ENCODE assay signal across 23 cellular contexts in genomic region chr22:27874756-27875155, GRCh38. TPM values are rescaled to one million over a fixed set of nuclear protein-coding genes. Genes with fewer than 3 reads are reported as not detected.
DNase-seq lines count a peak whose midpoint lies in the region; ATAC-seq and TF ChIP-seq lines count a peak whose summit lies in the region.
"Had no signal": no experiment of that assay in that cellular context is flagged by ENCODE, and none has a peak within 500 bp of the region (broad histone marks: within the 10 kb centered on the region; RNA-seq: fewer than 3 reads in every experiment).

No MANE protein-coding gene starts in this region.

- DNase-seq in activated T-cell treated with anti-CD3 and anti-CD28 coated beads, Interleukin-2, amount 50 U/mL, for 24 hours = no peak
- DNase-seq in activated T-cell treated with anti-CD3 and anti-CD28 coated beads, Interleukin-2, amount 50 U/mL, for 48 hours = no peak
- DNase-seq in T-helper 17 cell (no peak), testis (no peak), T-cell (no peak)
- DNase-seq: activated CD4-positive, CD25-positive, alpha-beta regulatory T cell treated with anti-CD3 and anti-CD28 coated beads, Interleukin-2, amount 50 U/mL, for 72 hours; activated gamma-delta T cell; glutamatergic neuron; mesenchymal stem cell; naive thymus-derived CD4-positive, alpha-beta T cell; NCI-H1105; NCI-H2029 treated with DMSO at 0.1 percent for 48 hours; NCI-H345; NCI-H82; OCI-M1; SHP77; stimulated activated CD4-positive, alpha-beta T cell treated with anti-CD3 and anti-CD28 coated beads, Interleukin-15, amount 100 ng/mL, for 24 hours; SW 1271 had no signal

- intact Hi-C loops in testis (cut with DNase I; ENCODE audit: low total_unique reads) = no loop called here

- no peak overlapping the region for H3K4me3 ChIP-seq in muscle layer of colon (ENCODE audit: low read depth in 1 of 2, low read length in 2 of 2)
- H3K4me3 ChIP-seq in testis = no peak overlapping the region
- H3K4me3 ChIP-seq: GM12878 had no signal

- peaks cover 12% of the 10 kb centered on the region for H3K36me3 ChIP-seq in muscle layer of colon (ENCODE audit: insufficient read depth, low read length)
- H3K36me3 ChIP-seq in testis (ENCODE audit: low read depth, missing control alignments) = no peaks in the 10 kb centered on the region

- no peak overlapping the region for H3K9ac ChIP-seq in muscle layer of colon (ENCODE audit: low read length)

- POLR2A ChIA-PET in T-cell (lab: Charles Lee) = interaction anchor here in 1 of 2 donors (0.7 kb wide), 1 partner anchor 17 kb away, joined by 4 read pairs; no protein-coding TSS in a partner anchor

- H3K27me3 ChIP-seq in muscle layer of colon (ENCODE audit: control insufficient read depth in 1 of 2, insufficient read depth in 2 of 2, low read length in 2 of 2) (no peaks in the 10 kb centered on the region), testis (no peaks in the 10 kb centered on the region)

- peak overlapping the region; percentile 56 for H3K27ac Mint-ChIP-seq in activated T-cell treated with anti-CD3 and anti-CD28 coated beads, Interleukin-2, amount 50 U/mL, for 24 hours
- H3K27ac Mint-ChIP-seq in T-helper 17 cell (peak overlapping the region; percentile 8), T-cell (no peak overlapping the region)
- H3K27ac Mint-ChIP-seq: B cell had no signal

- peaks cover 92% of the 10 kb centered on the region for H3K36me3 Mint-ChIP-seq in activated T-cell treated with anti-CD3 and anti-CD28 coated beads, Interleukin-2, amount 50 U/mL, for 24 hours (ENCODE audit: low read depth)
- no peaks in the 10 kb centered on the region for H3K36me3 Mint-ChIP-seq in T-helper 17 cell (ENCODE audit: low read depth)
- peaks cover 38% of the 10 kb centered on the region for H3K36me3 Mint-ChIP-seq in T-cell

- H3K9me3 Mint-ChIP-seq in activated T-cell treated with anti-CD3 and anti-CD28 coated beads, Interleukin-2, amount 50 U/mL, for 24 hours = no peaks in the 10 kb centered on the region
- H3K9me3 Mint-ChIP-seq in T-cell = no peaks in the 10 kb centered on the region
- H3K9me3 Mint-ChIP-seq: naive thymus-derived CD4-positive, alpha-beta T cell had no signal

- H3K27ac ChIP-seq in muscle layer of colon (ENCODE audit: low read depth, low read length) (peak overlapping the region; percentile 35), testis (peak overlapping the region; percentile 79 to 80)

- CTCF ChIA-PET in T-cell (lab: Charles Lee) = no interaction called here

- H3K27me3 Mint-ChIP-seq in activated T-cell treated with anti-CD3 and anti-CD28 coated beads, Interleukin-2, amount 50 U/mL, for 24 hours = no peaks in the 10 kb centered on the region
- H3K27me3 Mint-ChIP-seq in T-helper 17 cell (no peaks in the 10 kb centered on the region), T-cell (no peaks in the 10 kb centered on the region)
- H3K27me3 Mint-ChIP-seq: B cell; naive thymus-derived CD4-positive, alpha-beta T cell had no signal

- H3K9me3 ChIP-seq in T-helper 17 cell (ENCODE audit: control insufficient read depth, low read length, poor library complexity, severe bottlenecking) (no peaks in the 10 kb centered on the region), muscle layer of colon (ENCODE audit: low read length) (no peaks in the 10 kb centered on the region), testis (no peaks in the 10 kb centered on the region)

- no peak for TF ChIP-seq POLR2A in testis (IDR thresholded peaks at IDR 0.05)

- peaks cover 52% of the 10 kb centered on the region for H3K4me1 Mint-ChIP-seq in activated T-cell treated with anti-CD3 and anti-CD28 coated beads, Interleukin-2, amount 50 U/mL, for 24 hours (ENCODE audit: low read depth)
- H3K4me1 Mint-ChIP-seq in T-helper 17 cell = peaks cover 18% of the 10 kb centered on the region
- peaks cover 35 to 45% (median 39%) of the 10 kb centered on the region in 3 donors for H3K4me1 Mint-ChIP-seq in T-cell

- TF ChIP-seq CTCF in testis (IDR thresholded peaks at IDR 0.05) = no peak

- WGBS in testis, 2 donors = 34 to 39% methylated on average over 3 of the region's 3 CpGs

- H3K4me3 Mint-ChIP-seq in activated T-cell treated with anti-CD3 and anti-CD28 coated beads, Interleukin-2, amount 50 U/mL, for 24 hours = no peak overlapping the region
- H3K4me3 Mint-ChIP-seq in T-helper 17 cell (no peak overlapping the region), T-cell (no peak overlapping the region)
- H3K4me3 Mint-ChIP-seq: B cell; naive thymus-derived CD4-positive, alpha-beta T cell had no signal

- peaks cover 65% of the 10 kb centered on the region for H3K4me1 ChIP-seq in muscle layer of colon (ENCODE audit: insufficient read depth, low read length)
- H3K4me1 ChIP-seq in testis = peaks cover 47% of the 10 kb centered on the region

- ATAC-seq in T-helper 17 cell = no peak
- no peak for ATAC-seq in HG03457 (IDR thresholded peaks at IDR 0.05; ENCODE audit: unreplicated experiment)
- no peak for ATAC-seq in GM21528 (IDR thresholded peaks at IDR 0.05; ENCODE audit: low FRiP score, unreplicated experiment)
- no peak for ATAC-seq in T-cell (replicated peaks in 1 of 4)
- ATAC-seq: GM12878; naive thymus-derived CD4-positive, alpha-beta T cell had no signal

RNA-seq across cellular contexts. Expression of gene PITPNB, which starts 44.3 kb away (rescaled TPM):
- total RNA-seq in T-helper 17 cell (10 to 100 TPM; 54.5 to 72.2 TPM), testis (10 to 100 TPM; 39.9 to 49.4 TPM), T-cell (10 to 100 TPM; 58.3 to 67.2 (median 65.9) TPM)
- 41.9 TPM for polyA plus RNA-seq in testis (ENCODE audit: insufficient read depth, low read depth, low replicate concordance)

Comparison
In these comparisons a context has a peak if more than half of its experiments do, and no peak if none do; other contexts are left out.
1. H3K27ac Mint-ChIP-seq: peak in activated T-cell treated with anti-CD3 and anti-CD28 coated beads, Interleukin-2, amount 50 U/mL, for 24 hours (single experiment) and T-helper 17 cell (single experiment); none in T-cell (0 of 2).